20 cellular contexts compared by ENCODE assay signal in the genomic region with DNA sequence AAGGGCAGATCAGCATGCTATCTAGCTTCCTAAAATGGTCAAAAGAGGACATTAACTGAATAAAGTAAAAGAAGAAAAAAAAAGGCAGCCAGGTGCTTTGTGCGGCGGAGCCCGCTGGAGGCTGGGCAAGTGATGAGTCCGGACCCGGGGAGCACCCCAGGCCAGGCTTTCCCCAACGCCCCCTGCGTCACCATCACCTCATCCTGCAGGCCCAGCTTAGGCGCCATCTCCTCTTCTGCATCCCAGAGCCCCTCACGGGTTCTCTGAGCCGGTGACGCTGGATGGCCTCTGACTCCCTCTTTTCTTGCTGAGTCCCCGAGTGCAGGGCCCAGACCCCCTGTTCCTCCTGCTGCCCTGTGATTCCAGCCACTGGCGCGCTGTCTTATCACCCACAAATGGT.
"Had no signal": no experiment of that assay in that cellular context is flagged by ENCODE, and none has a peak within 500 bp of the region (broad histone marks: within the 10 kb centered on the region; RNA-seq: fewer than 3 reads in every experiment).

No MANE protein-coding gene starts in this region.

- H3K4me1 Mint-ChIP-seq: endodermal cell, immature natural killer cell, memory B cell had no signal

- H3K27me3 Mint-ChIP-seq: dendritic cell treated with granulocyte-macrophage colony-stimulating factor and Interleukin-4, amounts not matched to agents 40 ng/mL and 50 ng/mL, for 4 days had no signal

- H3K27ac Mint-ChIP-seq: dendritic cell treated with granulocyte-macrophage colony-stimulating factor and Interleukin-4, amounts not matched to agents 40 ng/mL and 50 ng/mL, for 4 days; effector memory CD8-positive, alpha-beta T cell; endodermal cell; immature natural killer cell; memory B cell had no signal

- H3K4me3 Mint-ChIP-seq: dendritic cell treated with granulocyte-macrophage colony-stimulating factor and Interleukin-4, amounts not matched to agents 40 ng/mL and 50 ng/mL, for 4 days; effector memory CD8-positive, alpha-beta T cell; endodermal cell; immature natural killer cell; memory B cell had no signal

- H3K9me3 Mint-ChIP-seq: dendritic cell treated with granulocyte-macrophage colony-stimulating factor and Interleukin-4, amounts not matched to agents 40 ng/mL and 50 ng/mL, for 4 days; effector memory CD8-positive, alpha-beta T cell; endodermal cell; immature natural killer cell; memory B cell had no signal

- ATAC-seq: effector memory CD8-positive, alpha-beta T cell; foreskin keratinocyte; gastroesophageal sphincter; heart left ventricle; left colon; left lobe of liver had no signal

- DNase-seq: cortex of kidney; effector CD8-positive, alpha-beta T cell; effector memory CD8-positive, alpha-beta T cell; endodermal cell; foreskin keratinocyte; heart left ventricle; hypothalamus; immature natural killer cell; islet precursor cell; kidney; kidney glomerular epithelial cell; left colon; left ventricle myocardium inferior; mammary epithelial cell; mesendoderm; midbrain had no signal

- H3K36me3 Mint-ChIP-seq: immature natural killer cell, memory B cell had no signal
